ENCODE assay signal across 11 cellular contexts in genomic region chr9:128020692-128021091, GRCh38. TPM values are rescaled to one million over a fixed set of nuclear protein-coding genes. Genes with fewer than 3 reads are reported as not detected.
DNase-seq lines count a peak whose midpoint lies in the region; ATAC-seq and TF ChIP-seq lines count a peak whose summit lies in the region.
"Had no signal": no experiment of that assay in that cellular context is flagged by ENCODE, and none has a peak within 500 bp of the region (broad histone marks: within the 10 kb centered on the region; RNA-seq: fewer than 3 reads in every experiment).

No MANE protein-coding gene starts in this region.

- H3K9me3 ChIP-seq in DOHH2 (ENCODE audit: control insufficient read depth, insufficient read depth, low read length) = no peaks in the 10 kb centered on the region

- intact Hi-C loops in left colon (cut with DNase I, micrococcal nuclease) = no loop called here

- POLR2A ChIA-PET in HEK293T (lab: Yijun Ruan, JAX) = no interaction called here

- DNase-seq in HEK293T (ENCODE audit: extremely low spot score) (peak; percentile 42), astrocyte of the cerebellum (ENCODE audit: low read depth) (no peak), naive B cell (no peak), NOMO-1 treated with dmso at 0.1 percent for 144 hours (lab: John Stamatoyannopoulos, UW; ENCODE audit: unreplicated experiment) (no peak), HPDE6-E6E7 (ENCODE audit: extremely low spot score) (no peak), left colon (no peak), ecto neural progenitor cell (ENCODE audit: low spot score) (no peak)
- DNase-seq: activated B cell treated with CpG ODN at 0.5 μM for 24 hours; activated naive CD4-positive, alpha-beta T cell treated with anti-CD3 and anti-CD28 coated beads, Interleukin-2, amount 50 U/mL, for 16 hours; NCI-H1105 had no signal

- H3K27me3 Mint-ChIP-seq in naive B cell = no peaks in the 10 kb centered on the region
- H3K27me3 Mint-ChIP-seq: activated B cell treated with CpG ODN at 0.5 μM for 24 hours had no signal

- ATAC-seq in naive B cell (ENCODE audit: low read depth in 2 of 2) (no peak), left colon (no peak)

- H3K79me2 ChIP-seq in DOHH2 (ENCODE audit: control insufficient read depth, low read length) = no peaks in the 10 kb centered on the region

- H3K27me3 ChIP-seq in DOHH2 (ENCODE audit: control insufficient read depth, low read length) = no peaks in the 10 kb centered on the region

- no peaks in the 10 kb centered on the region for H3K36me3 Mint-ChIP-seq in naive B cell

- no peak overlapping the region for H3K4me2 ChIP-seq in DOHH2 (ENCODE audit: low read length)

- H3K4me1 Mint-ChIP-seq in naive B cell = peaks cover 26 to 53% (median 41%) of the 10 kb centered on the region in 3 donors

- H3K4me3 Mint-ChIP-seq in naive B cell = no peak overlapping the region
- H3K4me3 Mint-ChIP-seq: activated B cell treated with CpG ODN at 0.5 μM for 24 hours had no signal

- H3K27ac Mint-ChIP-seq in naive B cell = peak overlapping the region in 4 of 6 donors; percentile 34 to 91 (median 63)
- H3K27ac Mint-ChIP-seq: activated B cell treated with CpG ODN at 0.5 μM for 24 hours had no signal

- H3K9me2 ChIP-seq in DOHH2 (replicated peaks; ENCODE audit: control insufficient read depth, low read length) = no peaks in the 10 kb centered on the region

- H3K36me3 ChIP-seq in DOHH2 (ENCODE audit: control insufficient read depth, low read length) = no peaks in the 10 kb centered on the region

- H3K4me1 ChIP-seq in DOHH2 (ENCODE audit: control insufficient read depth, low read length) = peaks cover 42% of the 10 kb centered on the region

- H3F3A ChIP-seq in DOHH2 (ENCODE audit: control insufficient read depth, insufficient read depth) = peaks cover 4% of the 10 kb centered on the region; the same call in 1 of the 2 replicates

- CTCF ChIA-PET in HEK293T (lab: Yijun Ruan, JAX) = no interaction called here

- peak; percentile 77 for TF ChIP-seq CTCF in DOHH2 (IDR thresholded peaks at IDR 0.05; ENCODE audit: low read depth, low read length, poor library complexity, severe bottlenecking)
- peak; percentile 24 for TF ChIP-seq CTCF in astrocyte of the cerebellum (IDR thresholded peaks at IDR 0.05; ENCODE audit: low read depth, low read length, missing control alignments)

- no peaks in the 10 kb centered on the region for H4K20me1 ChIP-seq in DOHH2 (ENCODE audit: control insufficient read depth, insufficient read depth, low read depth, low read length)

- no peaks in the 10 kb centered on the region for H3K9me3 Mint-ChIP-seq in naive B cell
- H3K9me3 Mint-ChIP-seq: activated B cell treated with CpG ODN at 0.5 μM for 24 hours had no signal

- H3K4me3 ChIP-seq in DOHH2 (ENCODE audit: low read length) (no peak overlapping the region), astrocyte of the cerebellum (ENCODE audit: low read depth, low read length) (no peak overlapping the region)

- in situ Hi-C loops in astrocyte of the cerebellum (cut with HindIII; ENCODE audit: low sequenced_read_pairs) = no loop called here

- H3K27ac ChIP-seq in DOHH2 (ENCODE audit: low read depth, low read length) = no peak overlapping the region

TF ChIP-seq in HEK293T, 16 proteins besides CTCF, POLR2A, EP300 and RAD21:
- TF ChIP-seq ARNT (IDR thresholded peaks at IDR 0.05) (no peak), ZNF384 (IDR thresholded peaks at IDR 0.05) (no peak), PKNOX1 (IDR thresholded peaks at IDR 0.05) (no peak), SUZ12 (IDR thresholded peaks at IDR 0.05) (no peak), FOXA1 (IDR thresholded peaks at IDR 0.05) (no peak), FOXM1 (IDR thresholded peaks at IDR 0.05; ENCODE audit: borderline replicate concordance) (no peak), SP1 (IDR thresholded peaks at IDR 0.05) (no peak), ELF4 (IDR thresholded peaks at IDR 0.05) (no peak), CTBP1 (IDR thresholded peaks at IDR 0.05; ENCODE audit: borderline replicate concordance) (no peak), FOXK2 (IDR thresholded peaks at IDR 0.05) (no peak), TARDBP (IDR thresholded peaks at IDR 0.05) (no peak), HDGF (IDR thresholded peaks at IDR 0.05; ENCODE audit: borderline replicate concordance) (no peak), NFRKB (IDR thresholded peaks at IDR 0.05) (no peak), L3MBTL2 (conservative IDR thresholded peaks at IDR 0.05) (no peak), BHLHE40 (IDR thresholded peaks at IDR 0.05; ENCODE audit: borderline replicate concordance) (no peak), LEF1 (IDR thresholded peaks at IDR 0.05; ENCODE audit: borderline replicate concordance) (no peak)
TF ChIP-seq in HEK293T: peak in this region for 0.

RNA-seq across cellular contexts. Expression of gene EEIG1, which starts 39.9 kb away (rescaled TPM):
- 10 to 100 TPM; 12.3 to 36.9 (median 21.6) TPM for polyA plus RNA-seq in naive B cell (ENCODE audit: low read depth in 6 of 6)
- 100 to 1,000 TPM; 157 to 175 TPM for total RNA-seq in left colon

RNA-seq across cellular contexts. Expression of gene NAIF1, which starts 46.4 kb away (rescaled TPM):
- polyA plus RNA-seq in naive B cell (ENCODE audit: low read depth in 6 of 6) = 10 to 100 TPM in 4 of 6 donors, 1 to 10 TPM in 2; 7.2 to 21.6 (median 12.3) TPM
- 10 to 100 TPM in 1 of 2 donors, 1 to 10 TPM in 1; 10.0 to 10.5 TPM for total RNA-seq in left colon

RNA-seq across cellular contexts. Expression of gene SLC25A25, which starts 47.3 kb away (rescaled TPM):
- polyA plus RNA-seq in naive B cell (ENCODE audit: low read depth in 6 of 6) = 10 to 100 TPM in 1 of 6 donors, 1 to 10 TPM in 5; 1.6 to 15.8 (median 9.0) TPM
- total RNA-seq in left colon = 10 to 100 TPM; 20.5 to 26.2 TPM
